Comparison of ENCODE assay signal across 3 cellular contexts in the genomic region with DNA sequence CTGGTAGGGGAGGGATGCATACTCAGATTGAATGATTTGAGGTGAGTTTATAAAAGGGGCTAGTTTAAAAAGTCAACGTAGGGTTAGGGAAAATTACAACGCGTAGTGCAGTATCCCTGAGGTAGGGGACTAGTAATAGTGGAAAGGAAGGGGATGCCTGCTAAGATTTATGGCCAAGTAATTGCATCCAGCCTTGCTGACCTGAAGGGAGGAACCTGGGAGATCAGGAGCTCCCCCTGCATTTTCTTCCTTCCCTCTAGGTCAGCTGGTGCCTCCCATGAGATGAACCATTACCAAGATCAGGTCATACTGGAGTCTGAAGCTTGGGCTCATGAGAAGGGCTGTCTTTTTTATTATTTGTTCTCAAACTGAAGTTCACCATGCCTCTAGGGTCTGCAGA.
"Had no signal": no experiment of that assay in that cellular context is flagged by ENCODE, and none has a peak within 500 bp of the region (broad histone marks: within the 10 kb centered on the region; RNA-seq: fewer than 3 reads in every experiment).

No MANE protein-coding gene starts in this region.

- DNase-seq: GDM1, GF-D8 had no signal

- ATAC-seq: GM12878 had no signal
